8 cellular contexts compared by ENCODE assay signal in the genomic region with DNA sequence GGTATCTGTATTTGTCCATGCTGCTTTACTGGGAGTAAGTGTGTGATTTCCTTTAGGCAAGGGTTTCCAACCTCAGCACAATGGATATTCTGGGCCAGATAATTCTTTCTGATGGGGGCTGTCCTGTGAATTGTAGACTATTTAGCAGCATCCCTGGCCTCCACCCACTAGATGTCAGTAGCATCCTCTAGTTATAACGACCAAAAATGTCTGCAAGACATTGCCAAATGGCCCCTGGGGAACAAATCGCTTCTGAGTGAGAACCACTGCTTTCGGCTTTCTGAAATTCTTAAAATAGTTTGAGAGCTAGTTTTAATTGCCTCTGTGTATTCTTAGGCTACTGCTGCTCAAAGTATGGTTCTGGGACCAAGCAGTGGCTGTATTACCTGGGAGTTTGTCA.
DNase-seq lines count a peak whose midpoint lies in the region; TF ChIP-seq lines count a peak whose summit lies in the region.

No MANE protein-coding gene starts in this region.

- DNase-seq in SW480 (ENCODE audit: low spot score) (peak; percentile 7), left kidney (ENCODE audit: low read depth, low spot score) (peak; percentile 25), stomach (no peak), NCI-H1694 (lab: John Stamatoyannopoulos, UW) (no peak), GM19238 (ENCODE audit: insufficient read length, low spot score) (no peak), NCI-H2081 treated with DMSO at 0.1 percent for 48 hours (lab: John Stamatoyannopoulos, UW) (no peak)

- CTCF ChIA-PET in HEK293 (lab: Yijun Ruan, JAX): interaction anchor here (0.6 to 2.0 kb wide), 8 partner anchors 9 to 197 kb away, joined by 3 to 6 read pairs (median 4); no protein-coding TSS in a partner anchor

- no peak overlapping the region for H3K27ac ChIP-seq in HEK293 (ENCODE audit: extremely low read depth, low read depth, low read length)
- H3K27ac ChIP-seq in stomach: no peak overlapping the region

- no peak for TF ChIP-seq POLR2A in stomach (IDR thresholded peaks at IDR 0.05)

- POLR2A ChIA-PET in HEK293 (lab: Yijun Ruan, JAX): no interaction called here

- intact Hi-C loops in stomach (cut with DNase I; ENCODE audit: low total_unique reads): no loop called here

- H3K27me3 ChIP-seq in stomach: peaks cover 0 to 4% (median 0%) of the 10 kb centered on the region in 3 donors

- H3K4me3 ChIP-seq in HEK293 (ENCODE audit: low read depth, low read length) (no peak overlapping the region), stomach (no peak overlapping the region)

- TF ChIP-seq CTCF in GM12874 (IDR thresholded peaks at IDR 0.05; ENCODE audit: insufficient read depth, low read depth, low read length): peak; percentile 31; the same call in 1 of the 2 replicates
- no peak for TF ChIP-seq CTCF in HEK293 (tag by site-specific recombination; IDR thresholded peaks at IDR 0.05)
- no peak for TF ChIP-seq CTCF in stomach (IDR thresholded peaks at IDR 0.05)

- H3K9me3 ChIP-seq in HEK293 (ENCODE audit: control insufficient read depth, insufficient read depth, low read depth, low read length) (no peaks in the 10 kb centered on the region), stomach (no peaks in the 10 kb centered on the region)

- WGBS in stomach, 5 donors: 57 to 71% (median 64%) methylated on average over 3 of the region's 3 CpGs

- H3K4me1 ChIP-seq in HEK293 (ENCODE audit: control insufficient read depth, insufficient read depth, low read length) (no peaks in the 10 kb centered on the region), stomach (no peaks in the 10 kb centered on the region)

- no peak for TF ChIP-seq EP300 in stomach (IDR thresholded peaks at IDR 0.05)

- H3K36me3 ChIP-seq in HEK293 (ENCODE audit: control insufficient read depth in 2 of 2, insufficient read depth in 1 of 2, low read length in 2 of 2) (no peaks in the 10 kb centered on the region), stomach (no peaks in the 10 kb centered on the region)

TF ChIP-seq in HEK293, 187 proteins besides CTCF, POLR2A, EP300 and RAD21:
- TF ChIP-seq ZNF654 (tag by site-specific recombination; IDR thresholded peaks at IDR 0.05; ENCODE audit: low read depth): peak; percentile 31
- no peak for TF ChIP-seq ZNF701 (tag by site-specific recombination; IDR thresholded peaks at IDR 0.05)
- TF ChIP-seq, protein P1, sequence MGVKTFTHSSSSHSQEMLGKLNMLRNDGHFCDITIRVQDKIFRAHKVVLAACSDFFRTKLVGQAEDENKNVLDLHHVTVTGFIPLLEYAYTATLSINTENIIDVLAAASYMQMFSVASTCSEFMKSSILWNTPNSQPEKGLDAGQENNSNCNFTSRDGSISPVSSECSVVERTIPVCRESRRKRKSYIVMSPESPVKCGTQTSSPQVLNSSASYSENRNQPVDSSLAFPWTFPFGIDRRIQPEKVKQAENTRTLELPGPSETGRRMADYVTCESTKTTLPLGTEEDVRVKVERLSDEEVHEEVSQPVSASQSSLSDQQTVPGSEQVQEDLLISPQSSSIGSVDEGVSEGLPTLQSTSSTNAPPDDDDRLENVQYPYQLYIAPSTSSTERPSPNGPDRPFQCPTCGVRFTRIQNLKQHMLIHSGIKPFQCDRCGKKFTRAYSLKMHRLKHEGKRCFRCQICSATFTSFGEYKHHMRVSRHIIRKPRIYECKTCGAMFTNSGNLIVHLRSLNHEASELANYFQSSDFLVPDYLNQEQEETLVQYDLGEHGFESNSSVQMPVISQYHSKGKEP (tag by site-specific recombination; IDR thresholded peaks at IDR 0.05): no peak
- no peak for TF ChIP-seq MEIS1 (CRISPR knock-in tag; IDR thresholded peaks at IDR 0.05; ENCODE audit: borderline replicate concordance)
- TF ChIP-seq ZNF837 (tag by site-specific recombination; IDR thresholded peaks at IDR 0.05): no peak

Comparison
In these comparisons a context has a peak if more than half of its experiments do, and no peak if none do; other contexts are left out.
1. DNase-seq: peak in SW480 (single experiment) and left kidney (single experiment); none in stomach (single experiment), NCI-H1694 (single experiment), GM19238 (single experiment) and NCI-H2081 treated with DMSO at 0.1 percent for 48 hours (single experiment).